19 cellular contexts compared by ENCODE assay signal in the genomic region with DNA sequence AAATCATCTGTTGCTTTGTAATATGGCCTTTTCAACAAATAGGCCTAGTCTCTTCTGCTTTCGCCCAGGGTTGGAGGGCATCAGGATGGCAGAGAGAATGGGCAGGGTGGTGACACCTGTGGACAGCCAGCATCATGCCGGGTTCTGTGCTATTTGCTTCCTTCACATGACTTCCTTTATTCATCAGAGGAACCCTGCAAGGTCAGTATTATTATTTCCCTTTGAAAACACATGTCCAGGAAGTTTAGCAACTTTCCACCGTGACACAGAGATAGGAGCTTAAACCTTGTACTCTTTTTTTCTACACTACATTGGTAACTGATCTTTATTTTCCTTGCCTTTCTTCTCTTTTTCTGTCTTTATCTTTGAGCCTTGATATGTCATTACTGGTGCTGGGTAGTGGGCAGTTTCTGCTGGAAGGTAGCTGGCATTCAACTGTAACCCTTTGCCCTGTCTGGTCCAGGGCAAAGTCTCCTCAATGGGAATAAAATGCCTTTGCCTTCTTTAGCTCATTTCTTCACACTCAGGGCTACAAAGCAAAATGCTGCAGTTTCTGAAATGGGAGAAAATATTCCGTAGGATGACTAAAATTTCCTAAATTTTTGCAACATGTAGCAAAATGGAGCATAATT. TPM values are rescaled to one million over a fixed set of nuclear protein-coding genes. Genes with fewer than 3 reads are reported as not detected.
DNase-seq lines count a peak whose midpoint lies in the region; ATAC-seq and TF ChIP-seq lines count a peak whose summit lies in the region.
"Had no signal": no experiment of that assay in that cellular context is flagged by ENCODE, and none has a peak within 500 bp of the region (broad histone marks: within the 10 kb centered on the region; RNA-seq: fewer than 3 reads in every experiment).

No MANE protein-coding gene starts in this region.

- H3K4me3 Mint-ChIP-seq in activated T-helper 17 cell treated with anti-CD3 and anti-CD28 coated beads, Interleukin-2, amount 50 U/mL, for 72 hours = no peak overlapping the region
- no peak overlapping the region for H3K4me3 Mint-ChIP-seq in activated naive CD4-positive, alpha-beta T cell treated with anti-CD3 and anti-CD28 coated beads for 36 hours
- H3K4me3 Mint-ChIP-seq: activated naive CD8-positive, alpha-beta T cell treated with anti-CD3 and anti-CD28 coated beads, Interleukin-2, amount 10 ng/mL, durations not matched to agents 7 days and 5 days; activated T-cell treated with anti-CD3 and anti-CD28 coated beads, Interleukin-2, amount 50 U/mL, for 4 hours; stimulated activated effector memory CD8-positive, alpha-beta T cell treated with anti-CD3 and anti-CD28 coated beads, Interleukin-12 subunit alpha, Interleukin-12 subunit beta, amount 100 ng/mL, for 72 hours; type B pancreatic cell had no signal

- peaks cover 20% of the 10 kb centered on the region for H3K4me1 Mint-ChIP-seq in activated T-helper 17 cell treated with anti-CD3 and anti-CD28 coated beads, Interleukin-2, amount 50 U/mL, for 72 hours
- peaks cover 29% of the 10 kb centered on the region for H3K4me1 Mint-ChIP-seq in activated naive CD4-positive, alpha-beta T cell treated with anti-CD3 and anti-CD28 coated beads for 36 hours (ENCODE audit: low read depth)

- CTCF ChIA-PET in activated naive CD4-positive, alpha-beta T cell treated with anti-CD3 and anti-CD28 coated beads for 36 hours (lab: Charles Lee) = interaction anchor here (1.2 kb wide), 1 partner anchor 9 kb away, joined by 3 read pairs; no protein-coding TSS in a partner anchor

- WGBS in right lobe of liver (ENCODE audit: insufficient coverage, low coverage, low lambda C conversion rate, missing lambda C conversion rate) = 40% methylated on average over 3 of the region's 4 CpGs
- 71% methylated on average over 4 of the region's 4 CpGs for WGBS in urinary bladder

- H3K27me3 ChIP-seq in cardiac muscle cell (no peaks in the 10 kb centered on the region), right atrium auricular region (no peaks in the 10 kb centered on the region), right lobe of liver (no peaks in the 10 kb centered on the region)
- H3K27me3 ChIP-seq: gastroesophageal sphincter had no signal

- no peak for TF ChIP-seq POLR2A in right lobe of liver (IDR thresholded peaks at IDR 0.05)

- H3K9me3 ChIP-seq in cardiac muscle cell (ENCODE audit: low read depth) (no peaks in the 10 kb centered on the region), right atrium auricular region (no peaks in the 10 kb centered on the region), right lobe of liver (no peaks in the 10 kb centered on the region)
- H3K9me3 ChIP-seq: gastroesophageal sphincter, HAP-1 had no signal

- H3K36me3 ChIP-seq in cardiac muscle cell (no peaks in the 10 kb centered on the region), right atrium auricular region (no peaks in the 10 kb centered on the region), right lobe of liver (no peaks in the 10 kb centered on the region), urinary bladder (ENCODE audit: insufficient read depth) (no peaks in the 10 kb centered on the region)
- H3K36me3 ChIP-seq: gastroesophageal sphincter, HAP-1 had no signal

- no peak overlapping the region for H3K4me3 ChIP-seq in cardiac muscle cell
- no peak overlapping the region for H3K4me3 ChIP-seq in right atrium auricular region
- no peak overlapping the region for H3K4me3 ChIP-seq in right lobe of liver
- H3K4me3 ChIP-seq in urinary bladder (ENCODE audit: low read depth, low read length) = no peak overlapping the region
- H3K4me3 ChIP-seq: gastroesophageal sphincter, HAP-1 had no signal

- H3K27me3 Mint-ChIP-seq in activated T-helper 17 cell treated with anti-CD3 and anti-CD28 coated beads, Interleukin-2, amount 50 U/mL, for 72 hours = no peaks in the 10 kb centered on the region
- no peaks in the 10 kb centered on the region for H3K27me3 Mint-ChIP-seq in activated naive CD4-positive, alpha-beta T cell treated with anti-CD3 and anti-CD28 coated beads for 36 hours (ENCODE audit: low read depth)
- H3K27me3 Mint-ChIP-seq: type B pancreatic cell had no signal

- no peaks in the 10 kb centered on the region for H3K9me3 Mint-ChIP-seq in activated T-helper 17 cell treated with anti-CD3 and anti-CD28 coated beads, Interleukin-2, amount 50 U/mL, for 72 hours
- H3K9me3 Mint-ChIP-seq in activated naive CD4-positive, alpha-beta T cell treated with anti-CD3 and anti-CD28 coated beads for 36 hours = no peaks in the 10 kb centered on the region
- H3K9me3 Mint-ChIP-seq: activated naive CD8-positive, alpha-beta T cell treated with anti-CD3 and anti-CD28 coated beads, Interleukin-2, amount 10 ng/mL, durations not matched to agents 7 days and 5 days; activated T-cell treated with anti-CD3 and anti-CD28 coated beads, Interleukin-2, amount 50 U/mL, for 4 hours; stimulated activated effector memory CD8-positive, alpha-beta T cell treated with anti-CD3 and anti-CD28 coated beads, Interleukin-12 subunit alpha, Interleukin-12 subunit beta, amount 100 ng/mL, for 72 hours; type B pancreatic cell had no signal

- intact Hi-C loops in right lobe of liver (cut with DNase I) = no loop called here
- intact Hi-C loops in activated naive CD4-positive, alpha-beta T cell treated with anti-CD3 and anti-CD28 coated beads for 36 hours (cut with micrococcal nuclease) = no loop called here

- no peak for ATAC-seq in activated T-helper 17 cell treated with anti-CD3 and anti-CD28 coated beads, Interleukin-2, amount 50 U/mL, for 72 hours (replicated peaks)
- ATAC-seq in right lobe of liver = peak; percentile 45 to 54 (median 50)
- ATAC-seq: activated T-cell treated with anti-CD3 and anti-CD28 coated beads, Interleukin-2, amount 50 U/mL, for 4 hours; gastroesophageal sphincter; stimulated activated effector memory CD8-positive, alpha-beta T cell treated with anti-CD3 and anti-CD28 coated beads, Interleukin-12 subunit alpha, Interleukin-12 subunit beta, amount 100 ng/mL, for 72 hours had no signal

- TF ChIP-seq CTCF in cardiac muscle cell (IDR thresholded peaks at IDR 0.05; ENCODE audit: low read depth, low read length) = no peak
- TF ChIP-seq CTCF in right atrium auricular region (IDR thresholded peaks at IDR 0.05) = no peak
- no peak for TF ChIP-seq CTCF in right lobe of liver (IDR thresholded peaks at IDR 0.05)

- H3K27ac Mint-ChIP-seq in activated T-helper 17 cell treated with anti-CD3 and anti-CD28 coated beads, Interleukin-2, amount 50 U/mL, for 72 hours = peak overlapping the region; percentile 42
- no peak overlapping the region for H3K27ac Mint-ChIP-seq in activated naive CD4-positive, alpha-beta T cell treated with anti-CD3 and anti-CD28 coated beads for 36 hours
- H3K27ac Mint-ChIP-seq: activated naive CD8-positive, alpha-beta T cell treated with anti-CD3 and anti-CD28 coated beads, Interleukin-2, amount 10 ng/mL, durations not matched to agents 7 days and 5 days; stimulated activated effector memory CD8-positive, alpha-beta T cell treated with anti-CD3 and anti-CD28 coated beads, Interleukin-12 subunit alpha, Interleukin-12 subunit beta, amount 100 ng/mL, for 72 hours; type B pancreatic cell had no signal

- H3K36me3 Mint-ChIP-seq in activated T-helper 17 cell treated with anti-CD3 and anti-CD28 coated beads, Interleukin-2, amount 50 U/mL, for 72 hours (ENCODE audit: low read depth) = no peaks in the 10 kb centered on the region
- no peaks in the 10 kb centered on the region for H3K36me3 Mint-ChIP-seq in activated naive CD4-positive, alpha-beta T cell treated with anti-CD3 and anti-CD28 coated beads for 36 hours (ENCODE audit: low read depth)
- H3K36me3 Mint-ChIP-seq: activated naive CD8-positive, alpha-beta T cell treated with anti-CD3 and anti-CD28 coated beads, Interleukin-2, amount 10 ng/mL, durations not matched to agents 7 days and 5 days; type B pancreatic cell had no signal

- DNase-seq in cardiac muscle cell (ENCODE audit: low read depth in 1 of 2, low spot score in 1 of 2) (peak in 1 of 2 donors; percentile 50), right atrium auricular region (ENCODE audit: low spot score) (no peak), right lobe of liver (peak in 1 of 3 donors; percentile 69), NAMALWA (ENCODE audit: low spot score) (no peak)
- DNase-seq in activated CD4-positive, alpha-beta T cell treated with anti-CD3 and anti-CD28 coated beads, Interleukin-2, amount 50 U/mL, for 48 hours = no peak
- DNase-seq in activated naive CD4-positive, alpha-beta T cell treated with anti-CD3 and anti-CD28 coated beads for 36 hours = no peak
- DNase-seq: activated CD4-positive, alpha-beta T cell treated with anti-CD3 and anti-CD28 coated beads for 48 hours; activated naive CD8-positive, alpha-beta T cell treated with anti-CD3 and anti-CD28 coated beads, Interleukin-2, amount 10 ng/mL, durations not matched to agents 7 days and 5 days; activated T-cell treated with anti-CD3 and anti-CD28 coated beads, Interleukin-2, amount 50 U/mL, for 4 hours; COR-L47; midbrain; NCI-H2081 treated with DMSO at 0.1 percent for 48 hours; NCI-H82 had no signal

- H3K4me1 ChIP-seq in cardiac muscle cell (ENCODE audit: low read depth) (peaks cover 48% of the 10 kb centered on the region), right atrium auricular region (peaks cover 0 to 11% of the 10 kb centered on the region in 2 donors), right lobe of liver (peaks cover 0 to 34% (median 21%) of the 10 kb centered on the region in 4 donors), urinary bladder (ENCODE audit: insufficient read depth) (no peaks in the 10 kb centered on the region)

- H3K27ac ChIP-seq in cardiac muscle cell (peak overlapping the region; percentile 35), right atrium auricular region (no peak overlapping the region), right lobe of liver (peak overlapping the region; percentile 9 to 63 (median 53)), urinary bladder (ENCODE audit: low read depth) (peak overlapping the region; percentile 58)
- H3K27ac ChIP-seq: gastroesophageal sphincter had no signal

RNA-seq across cellular contexts. Expression of gene MGST2, which starts 5.0 kb away (rescaled TPM):
- total RNA-seq in cardiac muscle cell (36.5 and 57.1 TPM in 2 replicates), right atrium auricular region (100 to 1,000 TPM in 1 of 2 donors, 10 to 100 TPM in 1; 77.4 to 129 TPM), right lobe of liver (100 to 1,000 TPM; 105 to 125 (median 114) TPM), urinary bladder (51.8 TPM)
- polyA plus RNA-seq in cardiac muscle cell (66.9 and 90.8 TPM in 2 replicates), urinary bladder (69.1 TPM)
- 10 to 100 TPM; 29.2 to 32.0 TPM for total RNA-seq in activated T-helper 17 cell treated with anti-CD3 and anti-CD28 coated beads, Interleukin-2, amount 50 U/mL, for 72 hours
- 1 to 10 TPM; 5.4 to 6.2 TPM for total RNA-seq in activated naive CD4-positive, alpha-beta T cell treated with anti-CD3 and anti-CD28 coated beads for 36 hours

Comparison
In these comparisons a context has a peak if more than half of its experiments do, and no peak if none do; other contexts are left out.
1. H3K27ac ChIP-seq: peak in cardiac muscle cell (single experiment), right lobe of liver (3 of 3) and urinary bladder (single experiment); none in right atrium auricular region (0 of 2).